Comparison of ENCODE assay signal across 12 cellular contexts in the genomic region with DNA sequence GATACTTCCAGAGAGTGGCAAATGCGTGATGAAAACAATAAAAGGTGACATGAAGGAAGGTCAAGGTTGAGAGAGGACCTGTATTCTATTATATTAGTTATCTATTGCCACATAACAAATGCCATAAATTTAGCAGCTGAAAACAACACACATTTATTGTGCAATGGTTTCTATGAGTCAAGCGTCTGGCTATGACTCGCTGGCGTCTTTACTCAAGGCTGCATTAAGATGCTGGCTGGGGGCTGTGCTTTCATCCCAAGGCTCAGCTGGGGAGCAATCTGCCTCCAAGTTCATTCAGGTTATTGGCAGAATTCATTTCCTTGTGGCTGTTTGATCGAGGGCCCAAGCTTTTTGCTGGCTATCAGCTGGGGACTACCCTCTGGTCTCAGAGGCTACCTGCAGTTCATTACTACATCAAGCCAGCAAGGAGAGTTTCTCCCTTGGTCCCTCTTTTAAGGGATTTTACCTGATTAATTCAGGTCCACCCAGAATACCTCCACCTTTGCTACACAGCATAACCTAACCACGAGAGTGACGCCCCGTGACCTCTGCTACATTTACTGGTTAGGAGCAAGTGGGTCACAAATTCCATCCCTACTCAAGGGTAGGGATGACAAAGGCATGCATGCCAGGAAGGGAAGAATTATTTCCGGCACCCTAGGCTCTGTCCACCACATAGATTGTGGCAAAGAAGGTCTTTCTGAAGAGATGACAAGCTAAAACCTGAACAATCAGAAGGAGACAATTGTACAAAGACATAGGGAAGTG.
DNase-seq lines count a peak whose midpoint lies in the region; ATAC-seq, FAIRE-seq and TF ChIP-seq lines count a peak whose summit lies in the region.
"Had no signal": no experiment of that assay in that cellular context is flagged by ENCODE, and none has a peak within 500 bp of the region (broad histone marks: within the 10 kb centered on the region; RNA-seq: fewer than 3 reads in every experiment).

No MANE protein-coding gene starts in this region.

- H3K4me1 ChIP-seq in lower lobe of right lung: peaks cover 2% of the 10 kb centered on the region

- ATAC-seq in left cardiac atrium (peak in 1 of 2 donors; percentile 48), lower lobe of right lung (no peak)

- intact Hi-C loops in left cardiac atrium (cut with DNase I): no loop called here
- intact Hi-C loops in lower lobe of right lung (cut with DNase I): no loop called here

- CTCF ChIA-PET in activated naive CD4-positive, alpha-beta T cell treated with anti-CD3 and anti-CD28 coated beads, Interleukin-2, amount 10 ng/mL, durations not matched to agents 7 days and 5 days (lab: Charles Lee): no interaction called here

- FAIRE-seq in urothelium cell line (lab: Jason Lieb, UNC): peak; percentile 96

- no peaks in the 10 kb centered on the region for H3K27me3 Mint-ChIP-seq in activated naive CD4-positive, alpha-beta T cell treated with anti-CD3 and anti-CD28 coated beads, Interleukin-2, amount 50 U/mL, for 24 hours
- no peaks in the 10 kb centered on the region for H3K27me3 Mint-ChIP-seq in activated naive CD4-positive, alpha-beta T cell treated with anti-CD3 and anti-CD28 coated beads, Interleukin-2, amount 10 ng/mL, durations not matched to agents 7 days and 5 days
- H3K27me3 Mint-ChIP-seq: CD4-positive, alpha-beta memory T cell had no signal

- H3K4me3 ChIP-seq in lower lobe of right lung: no peak overlapping the region

- H3K9me3 Mint-ChIP-seq in activated naive CD4-positive, alpha-beta T cell treated with anti-CD3 and anti-CD28 coated beads, Interleukin-2, amount 50 U/mL, for 24 hours: peaks cover 6% of the 10 kb centered on the region
- H3K9me3 Mint-ChIP-seq in activated naive CD4-positive, alpha-beta T cell treated with anti-CD3 and anti-CD28 coated beads, Interleukin-2, amount 10 ng/mL, durations not matched to agents 7 days and 5 days: peaks cover 19% of the 10 kb centered on the region

- H3K9me3 ChIP-seq in lower lobe of right lung: peaks cover 13% of the 10 kb centered on the region

- H3K36me3 ChIP-seq in lower lobe of right lung: no peaks in the 10 kb centered on the region

- H3K27ac ChIP-seq in lower lobe of right lung: no peak overlapping the region

- TF ChIP-seq CTCF in lower lobe of right lung (IDR thresholded peaks at IDR 0.05): no peak

- H3K36me3 Mint-ChIP-seq in activated naive CD4-positive, alpha-beta T cell treated with anti-CD3 and anti-CD28 coated beads, Interleukin-2, amount 50 U/mL, for 24 hours: peaks cover 5% of the 10 kb centered on the region
- no peaks in the 10 kb centered on the region for H3K36me3 Mint-ChIP-seq in activated naive CD4-positive, alpha-beta T cell treated with anti-CD3 and anti-CD28 coated beads, Interleukin-2, amount 10 ng/mL, durations not matched to agents 7 days and 5 days
- H3K36me3 Mint-ChIP-seq: activated naive CD8-positive, alpha-beta T cell; CD4-positive, alpha-beta memory T cell had no signal

- peaks cover 5% of the 10 kb centered on the region for H3K4me1 Mint-ChIP-seq in activated naive CD4-positive, alpha-beta T cell treated with anti-CD3 and anti-CD28 coated beads, Interleukin-2, amount 50 U/mL, for 24 hours
- H3K4me1 Mint-ChIP-seq in activated naive CD4-positive, alpha-beta T cell treated with anti-CD3 and anti-CD28 coated beads, Interleukin-2, amount 10 ng/mL, durations not matched to agents 7 days and 5 days: peaks cover 5% of the 10 kb centered on the region

- peak overlapping the region; percentile 48 for H3K27ac Mint-ChIP-seq in activated naive CD4-positive, alpha-beta T cell treated with anti-CD3 and anti-CD28 coated beads, Interleukin-2, amount 50 U/mL, for 24 hours
- no peak overlapping the region for H3K27ac Mint-ChIP-seq in activated naive CD4-positive, alpha-beta T cell treated with anti-CD3 and anti-CD28 coated beads, Interleukin-2, amount 10 ng/mL, durations not matched to agents 7 days and 5 days
- H3K27ac Mint-ChIP-seq: activated naive CD8-positive, alpha-beta T cell; CD4-positive, alpha-beta memory T cell; H9 had no signal

- no peak for DNase-seq in activated naive CD4-positive, alpha-beta T cell treated with anti-CD3 and anti-CD28 coated beads, Interleukin-2, amount 10 ng/mL, durations not matched to agents 7 days and 5 days
- DNase-seq in T1000 (lab: John Stamatoyannopoulos, UW): peak; percentile 9
- peak; percentile 53 for DNase-seq in left cardiac atrium
- peak; percentile 91 for DNase-seq in urothelium cell line (ENCODE audit: low spot score)
- no peak for DNase-seq in lower lobe of right lung
- DNase-seq in HuH-7.5 (ENCODE audit: low spot score): no peak
- DNase-seq in NCI-H526 (lab: John Stamatoyannopoulos, UW): no peak
- DNase-seq: CD4-positive, alpha-beta memory T cell; glutamatergic neuron; H9 had no signal

- H3K27me3 ChIP-seq in lower lobe of right lung (ENCODE audit: low read depth): no peaks in the 10 kb centered on the region

- no peak overlapping the region for H3K4me3 Mint-ChIP-seq in activated naive CD4-positive, alpha-beta T cell treated with anti-CD3 and anti-CD28 coated beads, Interleukin-2, amount 50 U/mL, for 24 hours
- no peak overlapping the region for H3K4me3 Mint-ChIP-seq in activated naive CD4-positive, alpha-beta T cell treated with anti-CD3 and anti-CD28 coated beads, Interleukin-2, amount 10 ng/mL, durations not matched to agents 7 days and 5 days
- H3K4me3 Mint-ChIP-seq: activated naive CD8-positive, alpha-beta T cell; CD4-positive, alpha-beta memory T cell; H9 had no signal

Comparison
In these comparisons a context has a peak if more than half of its experiments do, and no peak if none do; other contexts are left out.
1. DNase-seq: peak in T1000 (single experiment), left cardiac atrium (single experiment) and urothelium cell line (single experiment); none in activated naive CD4-positive, alpha-beta T cell treated with anti-CD3 and anti-CD28 coated beads, Interleukin-2, amount 10 ng/mL, durations not matched to agents 7 days and 5 days (single experiment), lower lobe of right lung (single experiment), HuH-7.5 (single experiment) and NCI-H526 (0 of 2).